ENCODE assay signal across 1 cellular context in genomic region chr3:127423856-127424765, GRCh38.
TF ChIP-seq lines count a peak whose summit lies in the region.

No MANE protein-coding gene starts in this region.

TF ChIP-seq in HEK293, 187 proteins besides CTCF, POLR2A, EP300 and RAD21 (continued from another document):
- TF ChIP-seq ZNF18 (tag by site-specific recombination; IDR thresholded peaks at IDR 0.05) = peak; percentile 96
